Comparison of ENCODE assay signal across 18 cellular contexts in genomic region chr6:154252676-154253075, GRCh38.
DNase-seq lines count a peak whose midpoint lies in the region; ATAC-seq and TF ChIP-seq lines count a peak whose summit lies in the region.
"Had no signal": no experiment of that assay in that cellular context is flagged by ENCODE, and none has a peak within 500 bp of the region (broad histone marks: within the 10 kb centered on the region; RNA-seq: fewer than 3 reads in every experiment).

No MANE protein-coding gene starts in this region.

- no peaks in the 10 kb centered on the region for H3K27me3 ChIP-seq in CD8-positive, alpha-beta memory T cell (ENCODE audit: insufficient read depth, low read length, poor library complexity, severe bottlenecking)

- H3K9me3 Mint-ChIP-seq in CD14-positive monocyte, result peaks cover 0 to 6% (median 3%) of the 10 kb centered on the region in 7 donors
- H3K9me3 Mint-ChIP-seq in CD8-positive, alpha-beta memory T cell, result peaks cover 4 to 18% (median 9%) of the 10 kb centered on the region in 5 donors

- no peaks in the 10 kb centered on the region for H3K27me3 Mint-ChIP-seq in CD14-positive monocyte (ENCODE audit: low read depth in 3 of 3)
- peaks cover 0 to 1% of the 10 kb centered on the region in 2 donors for H3K27me3 Mint-ChIP-seq in CD8-positive, alpha-beta memory T cell

- ATAC-seq in mucosa of descending colon (no peak), GM18867 (IDR thresholded peaks at IDR 0.05; ENCODE audit: unreplicated experiment) (no peak)
- ATAC-seq: left colon; stimulated activated memory B cell treated with anti-CD40 and anti-IgM and Interleukin-4, amounts not matched to agents 10 μg/mL and 1 μg/mL and 100 μg/mL, for 72 hours; WTC11 had no signal

- H3K4me1 Mint-ChIP-seq in CD14-positive monocyte, result peaks cover 74% of the 10 kb centered on the region
- H3K4me1 Mint-ChIP-seq in CD8-positive, alpha-beta memory T cell, result peaks cover 54 to 75% (median 63%) of the 10 kb centered on the region in 3 donors

- peak overlapping the region; percentile 12 to 91 (median 81) for H3K27ac Mint-ChIP-seq in CD14-positive monocyte
- peak overlapping the region in 7 of 8 donors; percentile 3 to 84 (median 61) for H3K27ac Mint-ChIP-seq in CD8-positive, alpha-beta memory T cell
- H3K27ac Mint-ChIP-seq: endodermal cell; stimulated activated memory B cell treated with anti-CD40 and anti-IgM and Interleukin-4, amounts not matched to agents 10 μg/mL and 1 μg/mL and 100 μg/mL, for 72 hours; WTC11 had no signal

- H3K4me3 ChIP-seq in CD8-positive, alpha-beta memory T cell (ENCODE audit: low read length), result no peak overlapping the region
- H3K4me3 ChIP-seq in mucosa of descending colon, result no peak overlapping the region

- no peaks in the 10 kb centered on the region for H3K36me3 ChIP-seq in CD8-positive, alpha-beta memory T cell (ENCODE audit: insufficient read depth, low read length)
- no peaks in the 10 kb centered on the region for H3K36me3 ChIP-seq in mucosa of descending colon (ENCODE audit: low read depth)

- POLR2A ChIA-PET in CD8-positive, alpha-beta memory T cell (lab: Charles Lee), result no interaction called here

- H3K4me1 ChIP-seq in CD8-positive, alpha-beta memory T cell (ENCODE audit: insufficient read depth, low read length), result peaks cover 50% of the 10 kb centered on the region
- peaks cover 7% of the 10 kb centered on the region for H3K4me1 ChIP-seq in mucosa of descending colon (ENCODE audit: low read depth)

- DNase-seq in CD14-positive monocyte (ENCODE audit: low spot score) (no peak), SKM-1 (lab: John Stamatoyannopoulos, UW; ENCODE audit: unreplicated experiment) (peak; percentile 64), fibroblast of gingiva (ENCODE audit: low read depth) (peak; percentile 31), mucosa of descending colon (no peak), posterior vena cava (ENCODE audit: low spot score) (no peak)
- peak in 1 of 5 donors; percentile 34 for DNase-seq in CD8-positive, alpha-beta memory T cell
- DNase-seq: activated gamma-delta T cell treated with Interleukin-2 at 50 U/mL for 16 hours, DMS79, endodermal cell, foreskin melanocyte, left colon, NCI-H1694 treated with DMSO at 0.1 percent for 48 hours, NCI-H2227 treated with DMSO at 0.1 percent for 48 hours, nucleus accumbens, RPMI8226 had no signal

- CTCF ChIA-PET in CD8-positive, alpha-beta memory T cell (lab: Charles Lee), result interaction anchor here (1.0 kb wide), 1 partner anchor 9 kb away, joined by 3 read pairs; no protein-coding TSS in a partner anchor

- peaks cover 4% of the 10 kb centered on the region for H3K9me3 ChIP-seq in CD8-positive, alpha-beta memory T cell (ENCODE audit: low read length)
- no peaks in the 10 kb centered on the region for H3K9me3 ChIP-seq in mucosa of descending colon

- H3K4me3 Mint-ChIP-seq in CD14-positive monocyte, result no peak overlapping the region
- H3K4me3 Mint-ChIP-seq in CD8-positive, alpha-beta memory T cell, result peak overlapping the region in 4 of 7 donors; percentile 2 to 30 (median 27)
- H3K4me3 Mint-ChIP-seq: endodermal cell; stimulated activated memory B cell treated with anti-CD40 and anti-IgM and Interleukin-4, amounts not matched to agents 10 μg/mL and 1 μg/mL and 100 μg/mL, for 72 hours; WTC11 had no signal

- no peak overlapping the region for H3K27ac ChIP-seq in CD8-positive, alpha-beta memory T cell (ENCODE audit: low read depth, low read length)

- intact Hi-C loops in CD14-positive monocyte (cut with micrococcal nuclease), result loop anchor here in 1 of 2 donors (10.0 kb wide), 1 partner anchor 52 kb away; no protein-coding TSS in a partner anchor
- intact Hi-C loops in mucosa of descending colon (cut with DNase I, micrococcal nuclease), result no loop called here
- intact Hi-C loops in posterior vena cava (cut with DNase I), result no loop called here

- peaks cover 12 to 20% of the 10 kb centered on the region in 2 donors for H3K36me3 Mint-ChIP-seq in CD14-positive monocyte
- H3K36me3 Mint-ChIP-seq in CD8-positive, alpha-beta memory T cell, result peaks cover 1 to 21% (median 4%) of the 10 kb centered on the region in 3 donors

- TF ChIP-seq CTCF in CD14-positive monocyte (IDR thresholded peaks at IDR 0.05) (no peak), mucosa of descending colon (IDR thresholded peaks at IDR 0.05) (no peak)

Comparison
In these comparisons a context has a peak if more than half of its experiments do, and no peak if none do; other contexts are left out.
1. DNase-seq: peak in SKM-1 (single experiment) and fibroblast of gingiva (single experiment); none in CD14-positive monocyte (single experiment), mucosa of descending colon (0 of 3) and posterior vena cava (single experiment).
2. H3K4me3 Mint-ChIP-seq: peak in CD8-positive, alpha-beta memory T cell (4 of 7); none in CD14-positive monocyte (0 of 2).